1 cellular context compared by ENCODE assay signal in the genomic region with DNA sequence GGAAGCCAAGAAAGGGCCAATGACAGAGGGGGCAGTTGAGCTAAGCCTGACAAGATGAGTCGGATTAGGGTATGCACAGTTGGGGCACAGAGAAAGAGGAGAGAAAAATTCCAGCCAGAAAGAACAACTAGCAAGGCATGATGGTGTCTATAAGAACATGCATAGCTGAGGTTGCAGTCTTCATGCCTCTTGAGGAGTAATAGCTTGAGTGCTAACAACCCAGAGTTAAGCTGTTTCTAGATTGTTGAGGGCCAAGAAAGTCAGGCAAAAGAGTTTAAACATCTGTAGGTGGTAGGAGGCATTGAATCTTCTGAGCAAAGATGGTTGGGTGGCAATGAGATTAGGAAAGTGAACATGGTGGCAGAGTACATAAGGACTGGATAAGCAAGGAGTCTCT.
TF ChIP-seq lines count a peak whose summit lies in the region.

No MANE protein-coding gene starts in this region.

TF ChIP-seq in endothelial cell of umbilical vein, 7 proteins besides CTCF, POLR2A, EP300 and RAD21 (continued from another document):
- no peak for TF ChIP-seq GATA2 (IDR thresholded peaks at IDR 0.05; ENCODE audit: insufficient read depth, insufficient read length, low read depth, low read length)
- no peak for TF ChIP-seq FOS (IDR thresholded peaks at IDR 0.05; ENCODE audit: borderline replicate concordance, insufficient read depth, low read length)
- no peak for TF ChIP-seq POLR2AphosphoS5 (IDR thresholded peaks at IDR 0.05; ENCODE audit: insufficient read depth, low read depth, low read length)
